20 cellular contexts compared by ENCODE assay signal in the genomic region with DNA sequence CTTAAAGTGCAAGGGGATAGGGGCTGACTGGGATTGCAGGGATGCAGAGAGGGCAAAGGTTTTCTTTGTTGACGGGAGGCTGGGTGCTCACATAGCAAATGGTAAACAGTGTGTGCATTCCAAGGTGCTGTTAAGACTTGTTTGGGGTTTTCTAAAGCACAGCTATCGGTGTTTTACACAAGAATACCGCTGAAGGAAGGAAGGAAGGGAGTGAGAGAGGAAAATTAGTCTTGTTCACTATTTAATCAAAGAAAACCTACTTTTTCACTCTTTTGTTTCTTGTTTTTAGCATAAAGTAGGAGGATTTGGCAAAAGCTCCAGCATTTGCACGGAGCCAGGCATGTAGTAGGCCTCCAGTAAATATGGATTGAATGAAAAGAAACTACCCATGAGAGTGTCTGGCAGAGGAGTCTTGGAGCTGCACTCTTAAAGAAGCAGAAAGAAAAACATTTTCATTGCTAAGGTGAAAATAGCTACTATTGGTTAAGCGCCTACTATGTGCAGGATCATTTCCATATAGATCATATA.
DNase-seq lines count a peak whose midpoint lies in the region; ATAC-seq, FAIRE-seq and TF ChIP-seq lines count a peak whose summit lies in the region.
"Had no signal": no experiment of that assay in that cellular context is flagged by ENCODE, and none has a peak within 500 bp of the region (broad histone marks: within the 10 kb centered on the region; RNA-seq: fewer than 3 reads in every experiment).

No MANE protein-coding gene starts in this region.

- H4K20me1 ChIP-seq in H1 (replicated peaks in 1 of 2; ENCODE audit: control insufficient read depth in 1 of 2, insufficient read depth in 2 of 2, low read length in 2 of 2), result no peaks in the 10 kb centered on the region

- H3K23ac ChIP-seq in H1 (ENCODE audit: insufficient read length), result no peak overlapping the region

- POLR2A ChIA-PET in MCF 10A (lab: Yijun Ruan, JAX), result interaction anchor here (1.1 to 2.6 kb wide), 8 partner anchors 12 to 226 kb away, joined by 3 to 14 read pairs (median 4); no protein-coding TSS in a partner anchor
- POLR2A ChIA-PET in H1 (lab: Charles Lee; ENCODE audit: partially characterized antibody), result interaction anchor here (1.1 to 1.4 kb wide), 3 partner anchors 9 to 43 kb away, joined by 3 to 5 read pairs (median 4); no protein-coding TSS in a partner anchor

- TF ChIP-seq CTCF in MCF 10A (IDR thresholded peaks at IDR 0.05; ENCODE audit: unreplicated experiment), result no peak
- no peak for TF ChIP-seq CTCF in breast epithelium (IDR thresholded peaks at IDR 0.05)
- TF ChIP-seq CTCF in H1 (IDR thresholded peaks at IDR 0.05; ENCODE audit: control extremely low read depth in 1 of 3, insufficient read depth in 1 of 3, low read depth in 1 of 3, low read length in 3 of 3), result no peak
- no peak for TF ChIP-seq CTCF in suprapubic skin (IDR thresholded peaks at IDR 0.05)
- no peak for TF ChIP-seq CTCF in dorsolateral prefrontal cortex (IDR thresholded peaks at IDR 0.05 in 54 of 56, conservative IDR thresholded peaks at IDR 0.05 in 2 of 56; ENCODE audit: low read depth in 1 of 56, partially characterized antibody in 56 of 56)
- no peak for TF ChIP-seq CTCF in transverse colon (IDR thresholded peaks at IDR 0.05)

- H3K79me1 ChIP-seq in H1 (ENCODE audit: low read depth, low read length), result no peaks in the 10 kb centered on the region

- no peaks in the 10 kb centered on the region for H3K27me3 Mint-ChIP-seq in MCF 10A (ENCODE audit: insufficient read depth, unreplicated experiment)
- H3K27me3 Mint-ChIP-seq in stimulated activated naive B cell treated with anti-CD40 and anti-IgM and Interleukin-4, amounts not matched to agents 10 μg/mL and 1 μg/mL and 100 μg/mL, for 72 hours, result no peaks in the 10 kb centered on the region

- peak overlapping the region; percentile 86 for H3K18ac ChIP-seq in H1 (ENCODE audit: extremely low read depth, low read length)

- H2AFZ ChIP-seq in H1 (ENCODE audit: low read length), result 0 out of 2 replicates have a peak overlapping the region, but pooled peaks have one; percentile 47

- H2BK15ac ChIP-seq in H1 (ENCODE audit: low read length), result no peak overlapping the region

- no peak overlapping the region for H3K4me3 ChIP-seq in breast epithelium
- peak overlapping the region in 3 of 4 experiments; percentile 10 to 37 (median 23); a peak in 4 of 8 replicates for H3K4me3 ChIP-seq in H1 (ENCODE audit: extremely low read depth in 1 of 4, insufficient read depth in 2 of 4, low read depth in 3 of 4, low read length in 4 of 4)
- no peak overlapping the region for H3K4me3 ChIP-seq in suprapubic skin
- H3K4me3 ChIP-seq in dorsolateral prefrontal cortex, result no peak overlapping the region
- no peak overlapping the region for H3K4me3 ChIP-seq in transverse colon
- H3K4me3 ChIP-seq: ascending aorta, left ventricle myocardium inferior, sigmoid colon, SJCRH30 had no signal

- peak in 1 of 2 experiments; percentile 48; a peak in 1 of 3 replicates for TF ChIP-seq EP300 in H1 (IDR thresholded peaks at IDR 0.05; ENCODE audit: borderline replicate concordance in 1 of 2, low read depth in 2 of 2, low read length in 2 of 2)
- no peak for TF ChIP-seq EP300 in suprapubic skin (IDR thresholded peaks at IDR 0.05)
- no peak for TF ChIP-seq EP300 in transverse colon (IDR thresholded peaks at IDR 0.05; ENCODE audit: low read depth)

- peak overlapping the region; percentile 78 for H3K27ac Mint-ChIP-seq in MCF 10A (ENCODE audit: low read depth, unreplicated experiment)
- no peak overlapping the region for H3K27ac Mint-ChIP-seq in stimulated activated naive B cell treated with anti-CD40 and anti-IgM and Interleukin-4, amounts not matched to agents 10 μg/mL and 1 μg/mL and 100 μg/mL, for 72 hours
- H3K27ac Mint-ChIP-seq: activated CD4-positive, alpha-beta memory T cell treated with anti-CD3 and anti-CD28 coated beads, Interleukin-2, amount 10 ng/mL, durations not matched to agents 7 days and 5 days; activated T-helper 17 cell treated with anti-CD3 and anti-CD28 coated beads, Interleukin-2, amount 50 U/mL, for 72 hours; CD4-positive, CD25-positive, alpha-beta regulatory T cell had no signal

- CTCF ChIA-PET in MCF 10A (lab: Yijun Ruan, JAX), result interaction anchor here (0.5 to 6.1 kb wide), 8 partner anchors 13 to 1242 kb away, joined by 3 to 34 read pairs (median 3); no protein-coding TSS in a partner anchor
- CTCF ChIA-PET in H1 (lab: Charles Lee; ENCODE audit: partially characterized antibody), result interaction anchor here (0.6 to 6.4 kb wide), 8 partner anchors 11 to 531 kb away, joined by 3 to 42 read pairs (median 3); no protein-coding TSS in a partner anchor

- peak overlapping the region; percentile 76 for H2BK12ac ChIP-seq in H1 (ENCODE audit: low read depth, low read length)

- H3K23me2 ChIP-seq in H1 (ENCODE audit: low read depth, low read length), result no peaks in the 10 kb centered on the region

- peak overlapping the region; percentile 84; the same call in 1 of the 2 replicates for H2BK20ac ChIP-seq in H1 (ENCODE audit: low read length)

- H2AK5ac ChIP-seq in H1 (ENCODE audit: low read depth, low read length), result no peak overlapping the region

- H3K27ac ChIP-seq in breast epithelium (peak overlapping the region in 1 of 2 donors; percentile 20), H1 (ENCODE audit: low read depth, low read length) (peak overlapping the region; percentile 65), suprapubic skin (peak overlapping the region; percentile 30), dorsolateral prefrontal cortex (peak overlapping the region in 6 of 59 donors; percentile 4 to 45 (median 22)), transverse colon (no peak overlapping the region)
- H3K27ac ChIP-seq: left ventricle myocardium inferior, sigmoid colon, SJCRH30 had no signal

- DNase-seq in MCF 10A (ENCODE audit: unreplicated experiment) (peak; percentile 36), breast epithelium (ENCODE audit: low spot score in 2 of 2) (no peak), H1 (ENCODE audit: low read depth in 1 of 2, low spot score in 2 of 2) (peak in 1 of 2 experiments; percentile 44), iPS-NIHi11 (ENCODE audit: low spot score) (peak; percentile 49), suprapubic skin (ENCODE audit: low spot score in 2 of 2) (no peak), dorsolateral prefrontal cortex (no peak), transverse colon (no peak)
- DNase-seq in stimulated activated naive B cell treated with anti-CD40 and anti-IgM and Interleukin-4, amounts not matched to agents 10 μg/mL and 1 μg/mL and 100 μg/mL, for 72 hours, result no peak
- DNase-seq: 8988T; activated CD4-positive, alpha-beta memory T cell treated with anti-CD3 and anti-CD28 coated beads, Interleukin-2, amount 10 ng/mL, durations not matched to agents 7 days and 5 days; CD4-positive, CD25-positive, alpha-beta regulatory T cell; left ventricle myocardium inferior; NCI-H1092 treated with DMSO at 0.1 percent for 48 hours; sigmoid colon; stimulated activated naive CD4-positive, alpha-beta T cell treated with Interleukin-2 at 50 U/mL for 16 hours had no signal

- intact Hi-C loops in MCF 10A (cut with micrococcal nuclease), result no loop called here
- intact Hi-C loops in breast epithelium (cut with DNase I; ENCODE audit: low total_unique reads), result no loop called here
- intact Hi-C loops in dorsolateral prefrontal cortex (cut with DNase I), result no loop called here
- intact Hi-C loops in transverse colon (cut with DNase I; ENCODE audit: low total_unique reads), result no loop called here

- FAIRE-seq in H1 (lab: Jason Lieb, UNC), result no peak
- FAIRE-seq: frontal cortex, urothelium cell line had no signal

- peaks cover 35% of the 10 kb centered on the region for H3K4me1 Mint-ChIP-seq in MCF 10A (ENCODE audit: insufficient read depth, unreplicated experiment)
- H3K4me1 Mint-ChIP-seq in stimulated activated naive B cell treated with anti-CD40 and anti-IgM and Interleukin-4, amounts not matched to agents 10 μg/mL and 1 μg/mL and 100 μg/mL, for 72 hours, result no peaks in the 10 kb centered on the region
- H3K4me1 Mint-ChIP-seq: activated CD4-positive, alpha-beta memory T cell treated with anti-CD3 and anti-CD28 coated beads, Interleukin-2, amount 10 ng/mL, durations not matched to agents 7 days and 5 days; activated T-helper 17 cell treated with anti-CD3 and anti-CD28 coated beads, Interleukin-2, amount 50 U/mL, for 72 hours; CD4-positive, CD25-positive, alpha-beta regulatory T cell had no signal

- H3K9ac ChIP-seq in H1 (replicated peaks in 1 of 4; ENCODE audit: extremely low read depth in 1 of 4, low read depth in 3 of 4, low read length in 3 of 4), result peak overlapping the region in 1 of 4 experiments; percentile 23; a peak in 1 of 7 replicates

- H3K56ac ChIP-seq in H1 (replicated peaks; ENCODE audit: insufficient read length, low read depth, low read length), result no peak overlapping the region

- H3K4me3 Mint-ChIP-seq in MCF 10A (ENCODE audit: unreplicated experiment), result peak overlapping the region; percentile 2
- H3K4me3 Mint-ChIP-seq in stimulated activated naive B cell treated with anti-CD40 and anti-IgM and Interleukin-4, amounts not matched to agents 10 μg/mL and 1 μg/mL and 100 μg/mL, for 72 hours, result no peak overlapping the region
- H3K4me3 Mint-ChIP-seq: activated CD4-positive, alpha-beta memory T cell treated with anti-CD3 and anti-CD28 coated beads, Interleukin-2, amount 10 ng/mL, durations not matched to agents 7 days and 5 days; activated T-helper 17 cell treated with anti-CD3 and anti-CD28 coated beads, Interleukin-2, amount 50 U/mL, for 72 hours; CD4-positive, CD25-positive, alpha-beta regulatory T cell had no signal

- H3K4me2 ChIP-seq in H1 (ENCODE audit: insufficient read depth in 1 of 2, low read depth in 2 of 2, low read length in 2 of 2), result peak overlapping the region; percentile 53 to 80

- H3K4me1 ChIP-seq in breast epithelium, result no peaks in the 10 kb centered on the region
- H3K4me1 ChIP-seq in H1 (replicated peaks in 1 of 4; ENCODE audit: control insufficient read depth in 3 of 4, insufficient read depth in 4 of 4, low read length in 3 of 4), result peaks cover 2 to 27% (median 23%) of the 10 kb centered on the region in 4 experiments; a peak in 5 of 7 replicates
- H3K4me1 ChIP-seq in suprapubic skin, result peaks cover 9% of the 10 kb centered on the region
- no peaks in the 10 kb centered on the region for H3K4me1 ChIP-seq in transverse colon
- H3K4me1 ChIP-seq: left ventricle myocardium inferior, sigmoid colon, SJCRH30 had no signal

- no peak for ATAC-seq in stimulated activated naive B cell treated with anti-CD40 and anti-IgM and Interleukin-4, amounts not matched to agents 10 μg/mL and 1 μg/mL and 100 μg/mL, for 72 hours (replicated peaks)
- ATAC-seq: activated T-helper 17 cell treated with anti-CD3 and anti-CD28 coated beads, Interleukin-2, amount 50 U/mL, for 72 hours had no signal

- H3K36me3 ChIP-seq in breast epithelium, result no peaks in the 10 kb centered on the region
- H3K36me3 ChIP-seq in H1 (ENCODE audit: control insufficient read depth in 2 of 4, insufficient read depth in 4 of 4, low read length in 3 of 4), result peaks cover 0 to 5% (median 0%) of the 10 kb centered on the region in 4 experiments; a peak in 3 of 8 replicates
- no peaks in the 10 kb centered on the region for H3K36me3 ChIP-seq in suprapubic skin
- peaks cover 0 to 4% (median 0%) of the 10 kb centered on the region in 4 donors for H3K36me3 ChIP-seq in transverse colon
- H3K36me3 ChIP-seq: sigmoid colon, SJCRH30 had no signal

- H3K9me3 Mint-ChIP-seq in MCF 10A (ENCODE audit: unreplicated experiment), result peaks cover 14% of the 10 kb centered on the region
- H3K9me3 Mint-ChIP-seq in stimulated activated naive B cell treated with anti-CD40 and anti-IgM and Interleukin-4, amounts not matched to agents 10 μg/mL and 1 μg/mL and 100 μg/mL, for 72 hours, result peaks cover 8% of the 10 kb centered on the region in 2 donors
- H3K9me3 Mint-ChIP-seq: activated CD4-positive, alpha-beta memory T cell treated with anti-CD3 and anti-CD28 coated beads, Interleukin-2, amount 10 ng/mL, durations not matched to agents 7 days and 5 days had no signal

- WGBS in H1 (ENCODE audit: extremely low coverage in 1 of 2, insufficient coverage in 1 of 2, insufficient read length in 1 of 2, insufficient replicate concordance in 2 of 2, low coverage in 1 of 2, low lambda C conversion rate in 2 of 2, missing lambda C conversion rate in 1 of 2), 2 experiments, result 15% methylated on average over 5 of the region's 5 CpGs; no CpG with 5 or more reads in 1 of the 2 experiments
- WGBS in suprapubic skin, result 46% methylated on average over 5 of the region's 5 CpGs
- WGBS in transverse colon (ENCODE audit: low coverage in 1 of 2), 2 donors, result 74 to 79% methylated on average over 2 to 5 of the region's 5 CpGs

- peak overlapping the region; percentile 97 for H4K91ac ChIP-seq in H1 (replicated peaks; ENCODE audit: insufficient read length, low read length)

- H3K4ac ChIP-seq in H1 (replicated peaks; ENCODE audit: insufficient read length, low read depth, low read length), result no peak overlapping the region

- no peaks in the 10 kb centered on the region for H3K27me3 ChIP-seq in breast epithelium
- no peaks in the 10 kb centered on the region for H3K27me3 ChIP-seq in H1 (replicated peaks in 1 of 4; ENCODE audit: control insufficient read depth in 3 of 4, extremely low read depth in 1 of 4, insufficient read depth in 3 of 4, low read length in 3 of 4)
- no peaks in the 10 kb centered on the region for H3K27me3 ChIP-seq in suprapubic skin
- H3K27me3 ChIP-seq in dorsolateral prefrontal cortex, result no peaks in the 10 kb centered on the region
- H3K27me3 ChIP-seq in transverse colon, result no peaks in the 10 kb centered on the region
- H3K27me3 ChIP-seq: ascending aorta, sigmoid colon, SJCRH30 had no signal

- H4K8ac ChIP-seq in H1 (ENCODE audit: extremely low read depth, insufficient read depth, low read length), result no peak overlapping the region

- no peak overlapping the region for H3K14ac ChIP-seq in H1 (ENCODE audit: insufficient read length)

- H2BK120ac ChIP-seq in H1 (replicated peaks; ENCODE audit: low read depth, low read length), result peak overlapping the region; percentile 25

- no peak for TF ChIP-seq RAD21 in H1 (IDR thresholded peaks at IDR 0.05 in 1 of 2, conservative IDR thresholded peaks at IDR 0.05 in 1 of 2; ENCODE audit: low read depth in 2 of 2, low read length in 2 of 2)

- TF ChIP-seq POLR2A in breast epithelium (IDR thresholded peaks at IDR 0.05) (no peak), H1 (IDR thresholded peaks at IDR 0.05; ENCODE audit: control extremely low read depth in 1 of 2, low read depth in 2 of 2, low read length in 2 of 2) (no peak; a peak in 1 of 3 replicates), suprapubic skin (IDR thresholded peaks at IDR 0.05) (no peak), transverse colon (IDR thresholded peaks at IDR 0.05) (no peak)

- H3K36me3 Mint-ChIP-seq in MCF 10A (ENCODE audit: insufficient read depth, unreplicated experiment), result no peaks in the 10 kb centered on the region
- no peaks in the 10 kb centered on the region for H3K36me3 Mint-ChIP-seq in stimulated activated naive B cell treated with anti-CD40 and anti-IgM and Interleukin-4, amounts not matched to agents 10 μg/mL and 1 μg/mL and 100 μg/mL, for 72 hours
- H3K36me3 Mint-ChIP-seq: CD4-positive, CD25-positive, alpha-beta regulatory T cell had no signal

- in situ Hi-C loops in transverse colon (cut with MboI; ENCODE audit: low pct_ligation_motif_present in 1 of 4, low pct_unique_long_range_greater_than_20kb in 1 of 4, low sequenced_read_pairs in 3 of 4), result loop anchor here in 2 of 4 donors (25.0 kb wide), 4 partner anchors 90 to 735 kb away; a partner anchor contains a TSS

- BruUV-seq in MCF 10A (replicated peaks; lab: Mats Ljungman, UMichigan), result no TSS peak

- H4K5ac ChIP-seq in H1 (ENCODE audit: insufficient read length, low read depth, low read length), result peak overlapping the region; percentile 35

- no peaks in the 10 kb centered on the region for H3K79me2 ChIP-seq in H1 (ENCODE audit: control insufficient read depth in 1 of 2, insufficient read depth in 2 of 2, low read length in 2 of 2)

- H2BK5ac ChIP-seq in H1 (ENCODE audit: low read depth, low read length), result peak overlapping the region; percentile 93

- no peaks in the 10 kb centered on the region for H3K9me3 ChIP-seq in breast epithelium
- no peaks in the 10 kb centered on the region for H3K9me3 ChIP-seq in H1 (ENCODE audit: insufficient read depth in 2 of 2, low read depth in 1 of 2, low read length in 1 of 2)
- H3K9me3 ChIP-seq in suprapubic skin, result no peaks in the 10 kb centered on the region
- no peaks in the 10 kb centered on the region for H3K9me3 ChIP-seq in transverse colon
- H3K9me3 ChIP-seq: ascending aorta, left ventricle myocardium inferior, sigmoid colon, SJCRH30 had no signal

Comparison
In these comparisons a context has a peak if more than half of its experiments do, and no peak if none do; other contexts are left out.
1. DNase-seq: peak in MCF 10A (single experiment) and iPS-NIHi11 (single experiment); none in breast epithelium (0 of 2), suprapubic skin (0 of 2), stimulated activated naive B cell treated with anti-CD40 and anti-IgM and Interleukin-4, amounts not matched to agents 10 μg/mL and 1 μg/mL and 100 μg/mL, for 72 hours (single experiment), dorsolateral prefrontal cortex (0 of 10) and transverse colon (single experiment).
2. H3K27ac ChIP-seq: peak in H1 (single experiment) and suprapubic skin (single experiment); none in transverse colon (0 of 4).
3. H3K4me3 ChIP-seq: peak in H1 (3 of 4); none in breast epithelium (0 of 3), suprapubic skin (single experiment), dorsolateral prefrontal cortex (0 of 59) and transverse colon (0 of 4).